Comparison of ENCODE assay signal across 8 cellular contexts in genomic region chr3:181727122-181728036, GRCh38. TPM values are rescaled to one million over a fixed set of nuclear protein-coding genes. Genes with fewer than 3 reads are reported as not detected.
DNase-seq lines count a peak whose midpoint lies in the region; ATAC-seq and TF ChIP-seq lines count a peak whose summit lies in the region.

No MANE protein-coding gene starts in this region.

- WGBS in heart left ventricle, 4 donors: 3 to 6% (median 5%) methylated on average over 39 of the region's 39 CpGs

- no peak for TF ChIP-seq POLR2A in heart left ventricle (IDR thresholded peaks at IDR 0.05)

- H3K4me1 ChIP-seq in heart left ventricle: peaks cover 0 to 20% (median 5%) of the 10 kb centered on the region in 12 donors
- H3K4me1 ChIP-seq in right atrium auricular region: no peaks in the 10 kb centered on the region
- H3K4me1 ChIP-seq in mucosa of rectum (ENCODE audit: control insufficient read depth in 2 of 2, insufficient read depth in 2 of 2, low read length in 2 of 2): peaks cover 0 to 7% of the 10 kb centered on the region in 2 donors
- H3K4me1 ChIP-seq in upper lobe of right lung: peaks cover 14% of the 10 kb centered on the region

- DNase-seq in heart left ventricle (no peak), right atrium auricular region (ENCODE audit: low spot score) (no peak), caudate nucleus (lab: John Stamatoyannopoulos, UW) (peak in 5 of 61 donors; percentile 42 to 64 (median 58)), upper lobe of right lung (no peak), DMS 273 treated with DMSO at 0.1 percent for 48 hours (lab: John Stamatoyannopoulos, UW) (no peak)
- no peak for DNase-seq in activated CD8-positive, alpha-beta memory T cell treated with anti-CD3 and anti-CD28 coated beads, Interleukin-2, amount 50 U/mL, for 4 hours

- no peak overlapping the region for H3K9ac ChIP-seq in mucosa of rectum (ENCODE audit: low read depth in 1 of 2, low read length in 2 of 2)

- H3K27me3 ChIP-seq in heart left ventricle (peaks cover 52 to 100% (median 89%) of the 10 kb centered on the region in 9 donors), right atrium auricular region (peaks cover 46 to 51% of the 10 kb centered on the region in 2 donors), mucosa of rectum (ENCODE audit: control insufficient read depth in 2 of 2, insufficient read depth in 2 of 2, low read length in 2 of 2) (peaks cover 80 to 84% of the 10 kb centered on the region in 2 donors), upper lobe of right lung (peaks cover 91% of the 10 kb centered on the region)

- ATAC-seq in heart left ventricle (no peak), upper lobe of right lung (no peak), GM21447 (IDR thresholded peaks at IDR 0.05; ENCODE audit: unreplicated experiment) (no peak)

- H3K9me3 ChIP-seq in heart left ventricle (no peaks in the 10 kb centered on the region), right atrium auricular region (no peaks in the 10 kb centered on the region), mucosa of rectum (ENCODE audit: control insufficient read depth in 2 of 2, low read length in 2 of 2) (no peaks in the 10 kb centered on the region), upper lobe of right lung (no peaks in the 10 kb centered on the region)

- TF ChIP-seq CTCF in heart left ventricle (IDR thresholded peaks at IDR 0.05) (no peak), right atrium auricular region (IDR thresholded peaks at IDR 0.05) (no peak), upper lobe of right lung (IDR thresholded peaks at IDR 0.05) (no peak)

- intact Hi-C loops in heart left ventricle (cut with DNase I): no loop called here
- intact Hi-C loops in upper lobe of right lung (cut with DNase I): no loop called here

- H3K4me3 ChIP-seq in heart left ventricle: peak overlapping the region in 10 of 12 donors; percentile 3 to 44 (median 28)
- H3K4me3 ChIP-seq in right atrium auricular region: peak overlapping the region in 1 of 2 donors; percentile 21
- peak overlapping the region; percentile 48 to 64 for H3K4me3 ChIP-seq in mucosa of rectum (ENCODE audit: low read length in 2 of 2)
- peak overlapping the region; percentile 37 for H3K4me3 ChIP-seq in upper lobe of right lung

- H3K36me3 ChIP-seq in heart left ventricle (no peaks in the 10 kb centered on the region), right atrium auricular region (no peaks in the 10 kb centered on the region), mucosa of rectum (ENCODE audit: control insufficient read depth in 2 of 2, insufficient read depth in 2 of 2, low read length in 2 of 2) (no peaks in the 10 kb centered on the region), upper lobe of right lung (no peaks in the 10 kb centered on the region)

- no peak overlapping the region for H3K27ac ChIP-seq in heart left ventricle
- no peak overlapping the region for H3K27ac ChIP-seq in right atrium auricular region
- H3K27ac ChIP-seq in caudate nucleus (ENCODE audit: low read depth, low read length): peak overlapping the region; percentile 96
- H3K27ac ChIP-seq in mucosa of rectum (ENCODE audit: low read depth in 2 of 2, low read length in 2 of 2): no peak overlapping the region
- H3K27ac ChIP-seq in upper lobe of right lung: no peak overlapping the region

RNA-seq across cellular contexts. Expression of gene SOX2, which starts 15.7 kb away (rescaled TPM):
- total RNA-seq in heart left ventricle (1 to 10 TPM in 2 of 9 donors, under 1 TPM in 2, not detected in 5; 0.09 to 1.1 (median 0.61) TPM), right atrium auricular region (under 1 TPM; 0.51 to 0.67 TPM), upper lobe of right lung (0.20 TPM)
- under 1 TPM; 0.11 to 0.30 TPM for polyA plus RNA-seq in heart left ventricle
